ENCODE assay signal across 20 cellular contexts in the genomic region with DNA sequence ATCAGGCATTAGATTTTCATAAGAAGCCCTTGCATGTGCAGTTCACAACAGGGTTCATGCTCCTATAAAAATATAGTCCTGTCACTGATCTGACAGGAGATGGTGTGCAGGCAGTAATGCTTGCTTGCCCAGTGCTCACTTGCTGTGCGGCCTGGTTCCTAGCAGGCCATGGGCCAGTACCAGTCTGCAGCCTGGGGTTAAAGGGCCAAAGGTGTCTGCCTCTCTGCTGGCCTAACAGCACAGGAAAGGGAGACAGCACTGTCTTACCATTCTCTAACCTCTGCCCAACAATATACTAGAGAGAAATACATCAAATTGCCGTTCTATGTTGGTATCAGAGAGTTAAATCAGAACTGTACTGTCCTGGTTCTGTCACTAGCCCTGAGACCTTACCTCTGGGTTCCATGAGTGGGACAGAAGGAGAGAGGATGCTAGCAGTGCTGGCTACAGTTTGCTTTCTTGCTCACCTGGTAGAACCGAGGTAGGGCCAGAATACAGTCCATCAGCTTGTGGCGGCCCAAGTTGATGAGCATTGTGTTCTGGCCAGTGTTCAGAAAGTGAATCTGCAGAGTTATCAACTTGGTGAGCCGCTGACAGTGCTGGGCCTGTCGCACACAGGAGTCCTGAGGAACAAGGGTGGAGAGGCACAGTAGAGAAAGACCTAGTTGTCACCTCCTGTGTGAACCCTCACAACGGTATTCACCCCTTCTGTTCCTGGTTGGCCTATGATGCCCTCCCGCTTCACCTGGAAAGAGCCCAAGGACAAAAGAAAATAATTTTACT. TPM values are rescaled to one million over a fixed set of nuclear protein-coding genes. Genes with fewer than 3 reads are reported as not detected.
DNase-seq lines count a peak whose midpoint lies in the region; ATAC-seq and TF ChIP-seq lines count a peak whose summit lies in the region.
"Had no signal": no experiment of that assay in that cellular context is flagged by ENCODE, and none has a peak within 500 bp of the region (broad histone marks: within the 10 kb centered on the region; RNA-seq: fewer than 3 reads in every experiment).

No MANE protein-coding gene starts in this region.

- intact Hi-C loops in body of pancreas (cut with DNase I), result no loop called here

- no peak overlapping the region for H3K9ac ChIP-seq in H9 (ENCODE audit: extremely low read depth, insufficient read length, low read length)
- H3K9ac ChIP-seq: SK-N-SH had no signal

- DNase-seq in H9 (no peak), body of pancreas (no peak), osteocyte (ENCODE audit: extremely low spot score, unreplicated experiment) (peak; percentile 62), mucosa of gallbladder (ENCODE audit: low spot score) (no peak)
- DNase-seq in stimulated activated CD4-positive, alpha-beta T cell treated with anti-CD3 and anti-CD28 coated beads, Interleukin-2, amount 100 ng/mL, for 24 hours, result no peak
- DNase-seq: AML-193, DND-41, GOT3, HFFc6, NCI-H1048, NCI-H1436 treated with DMSO at 0.1 percent for 48 hours, NCI-H2029 treated with DMSO at 0.1 percent for 48 hours, NCI-H2171, NCI-H526, SHP77 treated with DMSO at 0.1 percent for 48 hours, SK-N-SH had no signal

- no peaks in the 10 kb centered on the region for H3K23me2 ChIP-seq in H9 (ENCODE audit: insufficient read length, low read depth, low read length, poor library complexity, severe bottlenecking)

- H2BK12ac ChIP-seq in H9 (ENCODE audit: insufficient read length, low read depth, low read length), result no peak overlapping the region

- no peak overlapping the region for H4K8ac ChIP-seq in H9 (replicated peaks; ENCODE audit: insufficient read length, low read depth, low read length)

- H3K4me1 Mint-ChIP-seq in H9, result no peaks in the 10 kb centered on the region
- no peaks in the 10 kb centered on the region for H3K4me1 Mint-ChIP-seq in osteocyte (ENCODE audit: unreplicated experiment)

- H3K27me3 ChIP-seq in H9 (ENCODE audit: insufficient read depth, low read length) (no peaks in the 10 kb centered on the region), body of pancreas (no peaks in the 10 kb centered on the region)
- H3K27me3 ChIP-seq: Peyer's patch had no signal

- H3K23ac ChIP-seq in H9 (ENCODE audit: insufficient read length, low read depth, low read length), result no peak overlapping the region

- TF ChIP-seq POLR2A in body of pancreas (IDR thresholded peaks at IDR 0.05), result no peak

- no peak overlapping the region for H4K91ac ChIP-seq in H9 (ENCODE audit: insufficient read length, low read depth, low read length)

- no peak overlapping the region for H3K18ac ChIP-seq in H9 (ENCODE audit: insufficient read length, low read depth, low read length)

- H3K14ac ChIP-seq in H9 (ENCODE audit: insufficient read depth, low read length), result no peak overlapping the region

- no peak overlapping the region for H3K4me2 ChIP-seq in H9 (ENCODE audit: insufficient read depth, insufficient read length, low read length)
- H3K4me2 ChIP-seq: SK-N-SH had no signal

- H2BK15ac ChIP-seq in H9 (ENCODE audit: low read depth, low read length), result no peak overlapping the region

- H3K36me3 ChIP-seq in body of pancreas (replicated peaks in 1 of 2; ENCODE audit: insufficient read depth in 1 of 2, low read depth in 2 of 2), result peaks cover 14 to 36% of the 10 kb centered on the region in 2 donors

- H3K27ac Mint-ChIP-seq in H9, result no peak overlapping the region
- no peak overlapping the region for H3K27ac Mint-ChIP-seq in osteocyte (ENCODE audit: unreplicated experiment)
- H3K27ac Mint-ChIP-seq: HFFc6 had no signal

- no peak overlapping the region for H3K4me3 ChIP-seq in body of pancreas
- H3K4me3 ChIP-seq: Peyer's patch had no signal

- H2AK5ac ChIP-seq in H9 (ENCODE audit: insufficient read length, low read length), result no peak overlapping the region

- peak overlapping the region; percentile 22 for H4K5ac ChIP-seq in H9 (ENCODE audit: insufficient read length, low read depth, low read length)

- no peaks in the 10 kb centered on the region for H4K20me1 ChIP-seq in H9 (ENCODE audit: control insufficient read depth, insufficient read depth, insufficient read length)

- H3K79me1 ChIP-seq in H9 (ENCODE audit: insufficient read depth, low read depth, low read length, poor library complexity, severe bottlenecking), result no peaks in the 10 kb centered on the region

- H3K27me3 Mint-ChIP-seq in H9 (ENCODE audit: low read depth) (no peaks in the 10 kb centered on the region; the same call in 1 of the 2 replicates), osteocyte (ENCODE audit: unreplicated experiment) (no peaks in the 10 kb centered on the region)

- no peaks in the 10 kb centered on the region for H3K4me1 ChIP-seq in H9 (ENCODE audit: insufficient read depth, low read length)
- H3K4me1 ChIP-seq in body of pancreas, result no peaks in the 10 kb centered on the region
- H3K4me1 ChIP-seq: Peyer's patch had no signal

- H2BK5ac ChIP-seq in H9 (ENCODE audit: insufficient read length, low read length), result no peak overlapping the region

- H2BK120ac ChIP-seq in H9 (ENCODE audit: low read depth, low read length, poor library complexity, severe bottlenecking), result no peak overlapping the region

- no peak overlapping the region for H3K56ac ChIP-seq in H9 (ENCODE audit: insufficient read length, low read depth, low read length)

- H3T11ph ChIP-seq in H9 (ENCODE audit: low read length), result no peak overlapping the region

- no peaks in the 10 kb centered on the region for H3K79me2 ChIP-seq in H9 (ENCODE audit: insufficient read depth, low read length)

- ATAC-seq in body of pancreas, result peak; percentile 22
- no peak for ATAC-seq in HG02798 (IDR thresholded peaks at IDR 0.05; ENCODE audit: poor library complexity, unreplicated experiment)

- no peak overlapping the region for H3K4me3 Mint-ChIP-seq in H9
- H3K4me3 Mint-ChIP-seq in osteocyte (ENCODE audit: unreplicated experiment), result no peak overlapping the region
- H3K4me3 Mint-ChIP-seq: HFFc6 had no signal

- H3K36me3 Mint-ChIP-seq in H9 (ENCODE audit: insufficient read depth in 1 of 3, low read depth in 3 of 3) (peaks cover 66 to 83% (median 76%) of the 10 kb centered on the region in 3 experiments), osteocyte (ENCODE audit: unreplicated experiment) (peaks cover 48% of the 10 kb centered on the region)

- no peak for TF ChIP-seq CTCF in H9 (conservative IDR thresholded peaks at IDR 0.05)
- no peak for TF ChIP-seq CTCF in body of pancreas (IDR thresholded peaks at IDR 0.05)
- TF ChIP-seq CTCF in osteocyte (IDR thresholded peaks at IDR 0.05), result no peak

- no CpG with 5 or more reads among the region's 8 CpGs for WGBS in H9 (ENCODE audit: extremely low coverage, insufficient read length, low lambda C conversion rate)
- WGBS in body of pancreas, 2 donors, result 85 to 100% methylated on average over 5 to 8 of the region's 8 CpGs

- no peak overlapping the region for H3K4ac ChIP-seq in H9 (ENCODE audit: low read depth, low read length)

- H3K27ac ChIP-seq in H9 (ENCODE audit: insufficient read length, low read depth, low read length) (no peak overlapping the region), body of pancreas (no peak overlapping the region)
- H3K27ac ChIP-seq: C4-2B, Peyer's patch had no signal

- H3K9me3 ChIP-seq in H9 (ENCODE audit: control insufficient read depth, low read depth, low read length) (peaks cover 23% of the 10 kb centered on the region), body of pancreas (no peaks in the 10 kb centered on the region)
- H3K9me3 ChIP-seq: Peyer's patch, SK-N-SH had no signal

- no peak overlapping the region for H2AFZ ChIP-seq in H9 (ENCODE audit: low read length)

- H3K9me3 Mint-ChIP-seq in H9, result peaks cover 18 to 23% of the 10 kb centered on the region in 2 experiments; a peak in 4 of 5 replicates
- H3K9me3 Mint-ChIP-seq in osteocyte (ENCODE audit: unreplicated experiment), result no peaks in the 10 kb centered on the region
- H3K9me3 Mint-ChIP-seq: HFFc6 had no signal

- no peak overlapping the region for H2BK20ac ChIP-seq in H9 (ENCODE audit: low read depth, low read length, poor library complexity, severe bottlenecking)

TF ChIP-seq in PFSK-1, 5 proteins besides CTCF, POLR2A, EP300 and RAD21:
- TF ChIP-seq TAF1 (IDR thresholded peaks at IDR 0.05; ENCODE audit: borderline replicate concordance, insufficient read depth, low read length) (no peak), POLR2AphosphoS5 (IDR thresholded peaks at IDR 0.05; ENCODE audit: low read depth, low read length) (peak; percentile 53; the same call in 1 of the 2 replicates), FOXP2 (optimal IDR thresholded peaks at IDR 0.05; ENCODE audit: borderline replicate concordance, extremely low read depth, extremely low read length, insufficient read depth) (no peak), SIN3A (IDR thresholded peaks at IDR 0.05; ENCODE audit: borderline replicate concordance, insufficient read depth, low read length) (no peak)
- TF ChIP-seq, protein P1, sequence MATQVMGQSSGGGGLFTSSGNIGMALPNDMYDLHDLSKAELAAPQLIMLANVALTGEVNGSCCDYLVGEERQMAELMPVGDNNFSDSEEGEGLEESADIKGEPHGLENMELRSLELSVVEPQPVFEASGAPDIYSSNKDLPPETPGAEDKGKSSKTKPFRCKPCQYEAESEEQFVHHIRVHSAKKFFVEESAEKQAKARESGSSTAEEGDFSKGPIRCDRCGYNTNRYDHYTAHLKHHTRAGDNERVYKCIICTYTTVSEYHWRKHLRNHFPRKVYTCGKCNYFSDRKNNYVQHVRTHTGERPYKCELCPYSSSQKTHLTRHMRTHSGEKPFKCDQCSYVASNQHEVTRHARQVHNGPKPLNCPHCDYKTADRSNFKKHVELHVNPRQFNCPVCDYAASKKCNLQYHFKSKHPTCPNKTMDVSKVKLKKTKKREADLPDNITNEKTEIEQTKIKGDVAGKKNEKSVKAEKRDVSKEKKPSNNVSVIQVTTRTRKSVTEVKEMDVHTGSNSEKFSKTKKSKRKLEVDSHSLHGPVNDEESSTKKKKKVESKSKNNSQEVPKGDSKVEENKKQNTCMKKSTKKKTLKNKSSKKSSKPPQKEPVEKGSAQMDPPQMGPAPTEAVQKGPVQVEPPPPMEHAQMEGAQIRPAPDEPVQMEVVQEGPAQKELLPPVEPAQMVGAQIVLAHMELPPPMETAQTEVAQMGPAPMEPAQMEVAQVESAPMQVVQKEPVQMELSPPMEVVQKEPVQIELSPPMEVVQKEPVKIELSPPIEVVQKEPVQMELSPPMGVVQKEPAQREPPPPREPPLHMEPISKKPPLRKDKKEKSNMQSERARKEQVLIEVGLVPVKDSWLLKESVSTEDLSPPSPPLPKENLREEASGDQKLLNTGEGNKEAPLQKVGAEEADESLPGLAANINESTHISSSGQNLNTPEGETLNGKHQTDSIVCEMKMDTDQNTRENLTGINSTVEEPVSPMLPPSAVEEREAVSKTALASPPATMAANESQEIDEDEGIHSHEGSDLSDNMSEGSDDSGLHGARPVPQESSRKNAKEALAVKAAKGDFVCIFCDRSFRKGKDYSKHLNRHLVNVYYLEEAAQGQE (IDR thresholded peaks at IDR 0.05; ENCODE audit: insufficient read depth in 1 of 2, low read depth in 2 of 2, low read length in 2 of 2), result no peak

RNA-seq across cellular contexts. Expression of a gene that starts 28.6 kb away (rescaled TPM):
- 114 and 129 TPM in 2 replicates for total RNA-seq in H9 (2021)
- 145 TPM for polyA plus RNA-seq in PFSK-1 (2012; ENCODE audit: insufficient read length, low read depth)
- 10 to 100 TPM; 38.7 to 66.3 TPM for total RNA-seq in body of pancreas
- 82.1 and 94.2 TPM in 2 replicates for total RNA-seq in osteocyte
- total RNA-seq in mucosa of gallbladder, result 52.1 TPM
